2 cellular contexts compared by ENCODE assay signal in the genomic region with DNA sequence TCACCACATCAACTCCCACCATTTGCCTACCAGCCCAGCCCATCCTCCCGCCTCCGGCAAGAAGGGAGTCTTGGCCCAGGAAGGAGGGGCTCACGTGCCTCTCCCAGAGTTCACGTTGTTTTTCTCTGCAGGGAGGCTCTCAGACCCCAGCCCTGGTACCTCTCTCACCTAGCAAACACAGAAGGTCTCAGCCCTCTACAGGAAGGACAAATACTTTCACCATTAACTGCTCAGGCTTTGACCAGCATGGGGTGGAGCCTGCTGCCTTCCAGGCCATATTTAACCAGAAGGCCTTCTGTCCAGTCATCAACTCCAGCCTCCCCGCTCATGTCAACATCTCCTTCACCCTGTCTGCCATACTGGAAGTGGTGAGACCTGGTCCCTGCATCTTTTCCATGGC.
TF ChIP-seq lines count a peak whose summit lies in the region.

No MANE protein-coding gene starts in this region.

TF ChIP-seq in HepG2, 621 proteins besides CTCF, POLR2A, EP300 and RAD21:
- no peak for TF ChIP-seq MED1 (CRISPR knock-in tag; IDR thresholded peaks at IDR 0.05)
- TF ChIP-seq, protein P1, sequence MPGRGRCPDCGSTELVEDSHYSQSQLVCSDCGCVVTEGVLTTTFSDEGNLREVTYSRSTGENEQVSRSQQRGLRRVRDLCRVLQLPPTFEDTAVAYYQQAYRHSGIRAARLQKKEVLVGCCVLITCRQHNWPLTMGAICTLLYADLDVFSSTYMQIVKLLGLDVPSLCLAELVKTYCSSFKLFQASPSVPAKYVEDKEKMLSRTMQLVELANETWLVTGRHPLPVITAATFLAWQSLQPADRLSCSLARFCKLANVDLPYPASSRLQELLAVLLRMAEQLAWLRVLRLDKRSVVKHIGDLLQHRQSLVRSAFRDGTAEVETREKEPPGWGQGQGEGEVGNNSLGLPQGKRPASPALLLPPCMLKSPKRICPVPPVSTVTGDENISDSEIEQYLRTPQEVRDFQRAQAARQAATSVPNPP (CRISPR knock-in tag; IDR thresholded peaks at IDR 0.05) = no peak
TF ChIP-seq in HepG2: peak in this region for 0.

TF ChIP-seq in K562, 482 proteins besides CTCF, POLR2A, EP300 and RAD21:
- TF ChIP-seq RBM14 (IDR thresholded peaks at IDR 0.05; ENCODE audit: borderline replicate concordance, insufficient read depth, low read depth, low read length) (no peak), BHLHE40 (IDR thresholded peaks at IDR 0.05; ENCODE audit: low read length) (peak; percentile 40)
- TF ChIP-seq, protein P2, sequence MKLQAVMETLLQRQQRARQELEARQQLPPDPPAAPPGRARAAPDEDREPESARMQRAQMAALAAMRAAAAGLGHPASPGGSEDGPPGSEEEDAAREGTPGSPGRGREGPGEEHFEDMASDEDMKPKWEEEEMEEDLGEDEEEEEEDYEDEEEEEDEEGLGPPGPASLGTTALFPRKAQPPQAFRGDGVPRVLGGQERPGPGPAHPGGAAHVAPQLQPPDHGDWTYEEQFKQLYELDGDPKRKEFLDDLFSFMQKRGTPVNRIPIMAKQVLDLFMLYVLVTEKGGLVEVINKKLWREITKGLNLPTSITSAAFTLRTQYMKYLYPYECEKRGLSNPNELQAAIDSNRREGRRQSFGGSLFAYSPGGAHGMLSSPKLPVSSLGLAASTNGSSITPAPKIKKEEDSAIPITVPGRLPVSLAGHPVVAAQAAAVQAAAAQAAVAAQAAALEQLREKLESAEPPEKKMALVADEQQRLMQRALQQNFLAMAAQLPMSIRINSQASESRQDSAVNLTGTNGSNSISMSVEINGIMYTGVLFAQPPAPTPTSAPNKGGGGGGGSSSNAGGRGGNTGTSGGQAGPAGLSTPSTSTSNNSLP (IDR thresholded peaks at IDR 0.05; ENCODE audit: borderline replicate concordance, low read depth, low read length) = no peak
